Comparison of ENCODE assay signal across 21 cellular contexts in genomic region chr9:36997414-36997813, GRCh38. TPM values are rescaled to one million over a fixed set of nuclear protein-coding genes. Genes with fewer than 3 reads are reported as not detected.
DNase-seq lines count a peak whose midpoint lies in the region; ATAC-seq, FAIRE-seq and TF ChIP-seq lines count a peak whose summit lies in the region.
"Had no signal": no experiment of that assay in that cellular context is flagged by ENCODE, and none has a peak within 500 bp of the region (broad histone marks: within the 10 kb centered on the region; RNA-seq: fewer than 3 reads in every experiment).

No MANE protein-coding gene starts in this region.

- H2AFZ ChIP-seq in SK-N-SH (ENCODE audit: low read depth), result no peak overlapping the region
- no peak overlapping the region for H2AFZ ChIP-seq in PC-9

- no peaks in the 10 kb centered on the region for H4K20me1 ChIP-seq in SK-N-SH (ENCODE audit: insufficient read depth)
- H4K20me1 ChIP-seq in PC-9 (ENCODE audit: insufficient read depth), result no peaks in the 10 kb centered on the region

- intact Hi-C loops in PC-9 (cut with micrococcal nuclease; ENCODE audit: unreplicated experiment), result loop anchor here (5.0 kb wide), 1 partner anchor 125 kb away; the partner anchor contains the start of gene ZCCHC7
- intact Hi-C loops in activated CD4-positive, alpha-beta T cell treated with anti-CD3 and anti-CD28 coated beads, Interleukin-2, amount 10 ng/mL, durations not matched to agents 24 days and 14 days (cut with micrococcal nuclease), result loop anchor here (5.0 kb wide), 2 partner anchors 330 to 395 kb away; no protein-coding TSS in a partner anchor

- no peaks in the 10 kb centered on the region for H3K9me3 ChIP-seq in SK-N-SH
- no peaks in the 10 kb centered on the region for H3K9me3 ChIP-seq in PC-9 (ENCODE audit: insufficient read depth, low read depth)
- H3K9me3 ChIP-seq: left ventricle myocardium inferior, SJSA1 had no signal

- POLR2A ChIA-PET in SK-N-SH (lab: Yijun Ruan, JAX), result no interaction called here
- POLR2A ChIA-PET in PC-9 (lab: Charles Lee; ENCODE audit: unreplicated experiment), result no interaction called here
- POLR2A ChIA-PET in activated CD8-positive, alpha-beta T cell treated with anti-CD3 and anti-CD28 coated beads, Interleukin-2, amount 10 ng/mL, durations not matched to agents 7 days and 5 days (lab: Charles Lee), result interaction anchor here (1.2 kb wide), 1 partner anchor 9 kb away, joined by 4 read pairs; no protein-coding TSS in a partner anchor

- H3K4me3 Mint-ChIP-seq in osteocyte (ENCODE audit: unreplicated experiment), result no peak overlapping the region
- no peak overlapping the region for H3K4me3 Mint-ChIP-seq in activated CD4-positive, alpha-beta T cell treated with anti-CD3 and anti-CD28 coated beads, Interleukin-2, amount 10 ng/mL, durations not matched to agents 24 days and 14 days
- no peak overlapping the region for H3K4me3 Mint-ChIP-seq in activated CD8-positive, alpha-beta T cell treated with anti-CD3 and anti-CD28 coated beads, Interleukin-2, amount 10 ng/mL, durations not matched to agents 7 days and 5 days

- no peaks in the 10 kb centered on the region for H3K36me3 Mint-ChIP-seq in osteocyte (ENCODE audit: unreplicated experiment)
- no peaks in the 10 kb centered on the region for H3K36me3 Mint-ChIP-seq in activated CD4-positive, alpha-beta T cell treated with anti-CD3 and anti-CD28 coated beads, Interleukin-2, amount 10 ng/mL, durations not matched to agents 24 days and 14 days (ENCODE audit: low read depth)
- H3K36me3 Mint-ChIP-seq in activated CD8-positive, alpha-beta T cell treated with anti-CD3 and anti-CD28 coated beads, Interleukin-2, amount 10 ng/mL, durations not matched to agents 7 days and 5 days (ENCODE audit: low read depth), result no peaks in the 10 kb centered on the region
- H3K36me3 Mint-ChIP-seq: naive thymus-derived CD8-positive, alpha-beta T cell had no signal

- no peak overlapping the region for H3K9ac ChIP-seq in SK-N-SH

- H3K4me2 ChIP-seq in SK-N-SH (no peak overlapping the region), PC-9 (peak overlapping the region; percentile 19; the same call in 1 of the 2 replicates)

- H3K4me1 ChIP-seq in SK-N-SH (ENCODE audit: control insufficient read depth in 1 of 2, insufficient read depth in 2 of 2, low read depth in 1 of 2, low read length in 1 of 2), result peaks cover 0 to 24% of the 10 kb centered on the region in 2 experiments; a peak in 3 of 4 replicates
- H3K4me1 ChIP-seq in PC-9 (replicated peaks; ENCODE audit: insufficient read depth), result peaks cover 4% of the 10 kb centered on the region; the same call in 1 of the 2 replicates
- no peaks in the 10 kb centered on the region for H3K4me1 ChIP-seq in foreskin keratinocyte
- H3K4me1 ChIP-seq: left ventricle myocardium inferior, SJSA1 had no signal

- no peak for TF ChIP-seq CTCF in SK-N-SH (IDR thresholded peaks at IDR 0.05)
- no peak for TF ChIP-seq CTCF in PC-9 (conservative IDR thresholded peaks at IDR 0.05)
- TF ChIP-seq CTCF in foreskin keratinocyte (conservative IDR thresholded peaks at IDR 0.05), result no peak
- TF ChIP-seq CTCF in osteocyte (IDR thresholded peaks at IDR 0.05), result no peak

- BruUV-seq in PC-9 (replicated peaks; lab: Mats Ljungman, UMichigan), result no TSS peak

- H3K27me3 Mint-ChIP-seq in osteocyte (ENCODE audit: unreplicated experiment), result peaks cover 33% of the 10 kb centered on the region
- peaks cover 27% of the 10 kb centered on the region for H3K27me3 Mint-ChIP-seq in activated CD4-positive, alpha-beta T cell treated with anti-CD3 and anti-CD28 coated beads, Interleukin-2, amount 10 ng/mL, durations not matched to agents 24 days and 14 days
- H3K27me3 Mint-ChIP-seq in activated CD8-positive, alpha-beta T cell treated with anti-CD3 and anti-CD28 coated beads, Interleukin-2, amount 10 ng/mL, durations not matched to agents 7 days and 5 days (ENCODE audit: low read depth), result peaks cover 29% of the 10 kb centered on the region

- no peaks in the 10 kb centered on the region for H3K9me2 ChIP-seq in SK-N-SH
- no peaks in the 10 kb centered on the region for H3K9me2 ChIP-seq in PC-9 (ENCODE audit: insufficient read depth)

- WGBS in SK-N-SH (ENCODE audit: low lambda C conversion rate), result 74% methylated on average over 12 of the region's 12 CpGs

- H3K4me3 ChIP-seq in SK-N-SH (ENCODE audit: low read depth in 2 of 2, low read length in 1 of 2) (no peak overlapping the region), PC-9 (no peak overlapping the region)
- H3K4me3 ChIP-seq: K562, left ventricle myocardium inferior, SJSA1 had no signal

- no peaks in the 10 kb centered on the region for H3K9me3 Mint-ChIP-seq in osteocyte (ENCODE audit: unreplicated experiment)
- no peaks in the 10 kb centered on the region for H3K9me3 Mint-ChIP-seq in activated CD4-positive, alpha-beta T cell treated with anti-CD3 and anti-CD28 coated beads, Interleukin-2, amount 10 ng/mL, durations not matched to agents 24 days and 14 days
- no peaks in the 10 kb centered on the region for H3K9me3 Mint-ChIP-seq in activated CD8-positive, alpha-beta T cell treated with anti-CD3 and anti-CD28 coated beads, Interleukin-2, amount 10 ng/mL, durations not matched to agents 7 days and 5 days (ENCODE audit: insufficient read depth)
- H3K9me3 Mint-ChIP-seq: activated T-helper 2 cell treated with anti-CD3 and anti-CD28 coated beads, Interferon-gamma antibody, Interleukin-2, Interleukin-4, amounts not matched to agents 10 μg/mL and 5 μg/mL and 100 μg/mL, durations not matched to agents 14 hours and 24 hours and 36 hours had no signal

- DNase-seq in SK-N-SH (no peak), PC-9 (peak; percentile 47 to 62), foreskin keratinocyte (peak in 1 of 2 donors; percentile 61), urothelium cell line (ENCODE audit: low spot score) (peak; percentile 73), osteocyte (ENCODE audit: extremely low spot score, unreplicated experiment) (no peak)
- no peak for DNase-seq in activated CD4-positive, alpha-beta T cell treated with anti-CD3 and anti-CD28 coated beads, Interleukin-2, amount 10 ng/mL, durations not matched to agents 24 days and 14 days
- no peak for DNase-seq in activated CD8-positive, alpha-beta T cell treated with anti-CD3 and anti-CD28 coated beads, Interleukin-2, amount 10 ng/mL, durations not matched to agents 7 days and 5 days
- DNase-seq: COR-L47; cortex of kidney; left ventricle myocardium inferior; naive thymus-derived CD8-positive, alpha-beta T cell; NCI-H1105; retina; substantia nigra had no signal

- no peaks in the 10 kb centered on the region for H3F3A ChIP-seq in SK-N-SH (replicated peaks; ENCODE audit: insufficient read depth)
- H3F3A ChIP-seq in PC-9 (ENCODE audit: insufficient read depth, low read depth), result no peaks in the 10 kb centered on the region

- H3K36me3 ChIP-seq in SK-N-SH (replicated peaks in 1 of 2; ENCODE audit: control insufficient read depth in 1 of 2, insufficient read depth in 2 of 2, low read length in 1 of 2) (no peaks in the 10 kb centered on the region), PC-9 (ENCODE audit: low read depth) (no peaks in the 10 kb centered on the region)
- H3K36me3 ChIP-seq: left ventricle myocardium inferior, SJSA1 had no signal

- H3K27ac Mint-ChIP-seq in osteocyte (ENCODE audit: unreplicated experiment), result no peak overlapping the region
- no peak overlapping the region for H3K27ac Mint-ChIP-seq in activated CD4-positive, alpha-beta T cell treated with anti-CD3 and anti-CD28 coated beads, Interleukin-2, amount 10 ng/mL, durations not matched to agents 24 days and 14 days
- H3K27ac Mint-ChIP-seq in activated CD8-positive, alpha-beta T cell treated with anti-CD3 and anti-CD28 coated beads, Interleukin-2, amount 10 ng/mL, durations not matched to agents 7 days and 5 days, result no peak overlapping the region
- H3K27ac Mint-ChIP-seq: activated T-helper 2 cell treated with anti-CD3 and anti-CD28 coated beads, Interferon-gamma antibody, Interleukin-2, Interleukin-4, amounts not matched to agents 10 μg/mL and 5 μg/mL and 100 μg/mL, durations not matched to agents 14 hours and 24 hours and 36 hours had no signal

- H3K27ac ChIP-seq in SK-N-SH (ENCODE audit: low read depth in 2 of 2, low read length in 1 of 2) (no peak overlapping the region), PC-9 (no peak overlapping the region), foreskin keratinocyte (no peak overlapping the region)
- H3K27ac ChIP-seq: 22Rv1, left ventricle myocardium inferior, SJSA1 had no signal

- no peak for TF ChIP-seq RAD21 in SK-N-SH (IDR thresholded peaks at IDR 0.05; ENCODE audit: low read length)

- ATAC-seq in SK-N-SH treated with all-trans-retinoic acid at 6 μM for 48 hours, result peak; percentile 20; the same call in 2 of the 3 replicates
- peak; percentile 55 for ATAC-seq in foreskin keratinocyte
- no peak for ATAC-seq in activated CD8-positive, alpha-beta T cell treated with anti-CD3 and anti-CD28 coated beads, Interleukin-2, amount 10 ng/mL, durations not matched to agents 7 days and 5 days
- ATAC-seq: K562; naive thymus-derived CD8-positive, alpha-beta T cell had no signal

- CTCF ChIA-PET in SK-N-SH (lab: Yijun Ruan, JAX), result interaction anchor here (0.5 to 4.9 kb wide), 4 partner anchors 34 to 418 kb away, joined by 3 to 22 read pairs (median 5); no protein-coding TSS in a partner anchor
- CTCF ChIA-PET in PC-9 (lab: Charles Lee), result interaction anchor here (1.4 kb wide), 1 partner anchor 124 kb away, joined by 3 read pairs; no protein-coding TSS in a partner anchor
- CTCF ChIA-PET in activated CD8-positive, alpha-beta T cell treated with anti-CD3 and anti-CD28 coated beads, Interleukin-2, amount 10 ng/mL, durations not matched to agents 7 days and 5 days (lab: Charles Lee), result interaction anchor here (0.9 to 4.7 kb wide), 4 partner anchors 10 to 332 kb away, joined by 3 to 27 read pairs (median 14); no protein-coding TSS in a partner anchor

- H3K79me2 ChIP-seq in SK-N-SH (ENCODE audit: insufficient read depth) (no peaks in the 10 kb centered on the region), PC-9 (ENCODE audit: low read depth) (no peaks in the 10 kb centered on the region)

- H3K27me3 ChIP-seq in SK-N-SH (ENCODE audit: insufficient read depth) (peaks cover 7% of the 10 kb centered on the region; the same call in 1 of the 2 replicates), PC-9 (ENCODE audit: insufficient read depth, low read depth) (no peaks in the 10 kb centered on the region), foreskin keratinocyte (peaks cover 45% of the 10 kb centered on the region)

- H3K4me1 Mint-ChIP-seq in osteocyte (ENCODE audit: unreplicated experiment), result peaks cover 5% of the 10 kb centered on the region
- peaks cover 3% of the 10 kb centered on the region for H3K4me1 Mint-ChIP-seq in activated CD4-positive, alpha-beta T cell treated with anti-CD3 and anti-CD28 coated beads, Interleukin-2, amount 10 ng/mL, durations not matched to agents 24 days and 14 days
- H3K4me1 Mint-ChIP-seq in activated CD8-positive, alpha-beta T cell treated with anti-CD3 and anti-CD28 coated beads, Interleukin-2, amount 10 ng/mL, durations not matched to agents 7 days and 5 days (ENCODE audit: low read depth), result peaks cover 6% of the 10 kb centered on the region

- no peak for FAIRE-seq in urothelium cell line (lab: Jason Lieb, UNC)
- FAIRE-seq: H54, K562 had no signal

- no peak for TF ChIP-seq EP300 in SK-N-SH (IDR thresholded peaks at IDR 0.05; ENCODE audit: borderline replicate concordance in 1 of 2, low read depth in 1 of 2, low read length in 1 of 2)

RNA-seq across cellular contexts. Expression of gene PAX5, which starts 36.7 kb away (rescaled TPM):
- polyA plus RNA-seq in SK-N-SH (2012; rRNA removed), result 0.05 and 0.15 TPM in 2 replicates
- polyA plus RNA-seq in SK-N-SH (2012; cell fraction: cytosol; rRNA removed), result 0.04 and 0.22 TPM in 2 replicates
- polyA plus RNA-seq in SK-N-SH (2012; cell fraction: nucleus; rRNA removed), result 0.05 and 0.10 TPM in 2 replicates
- not detected in 2 replicates for total RNA-seq in PC-9 (2021)
- total RNA-seq in foreskin keratinocyte, result under 0.01 and 0.03 TPM in 2 replicates
- polyA plus RNA-seq in foreskin keratinocyte, result not detected in 2 replicates
- total RNA-seq in osteocyte, result not detected in 2 replicates
- 0.16 and 0.33 TPM in 2 replicates for total RNA-seq in activated CD4-positive, alpha-beta T cell treated with anti-CD3 and anti-CD28 coated beads, Interleukin-2, amount 10 ng/mL, durations not matched to agents 24 days and 14 days
- under 1 TPM; 0.34 to 0.45 TPM for total RNA-seq in activated CD8-positive, alpha-beta T cell treated with anti-CD3 and anti-CD28 coated beads, Interleukin-2, amount 10 ng/mL, durations not matched to agents 7 days and 5 days
- total RNA-seq: fibroblast of lung, left ventricle myocardium inferior, SJSA1 had no signal
- polyA plus RNA-seq: fibroblast of lung had no signal

Comparison
In these comparisons a context has a peak if more than half of its experiments do, and no peak if none do; other contexts are left out.
1. DNase-seq: peak in PC-9 (2 of 2) and urothelium cell line (single experiment); none in SK-N-SH (single experiment), osteocyte (single experiment), activated CD4-positive, alpha-beta T cell treated with anti-CD3 and anti-CD28 coated beads, Interleukin-2, amount 10 ng/mL, durations not matched to agents 24 days and 14 days (single experiment) and activated CD8-positive, alpha-beta T cell treated with anti-CD3 and anti-CD28 coated beads, Interleukin-2, amount 10 ng/mL, durations not matched to agents 7 days and 5 days (single experiment).